In genomic region chr2:105580870-105581567, GRCh38 we compare ENCODE assay signal across 15 cellular contexts.
A peak's percentile ranks its signal among the peaks of the same experiment; 100 is the strongest.
DNase-seq lines count a peak whose midpoint lies in the region; ATAC-seq and TF ChIP-seq lines count a peak whose summit lies in the region.
"Had no signal": no experiment of that assay in that cellular context is flagged by ENCODE, and none has a peak within 500 bp of the region (broad histone marks: within the 10 kb centered on the region; RNA-seq: fewer than 3 reads in every experiment).

No MANE protein-coding gene starts in this region.

- H3K9me2 ChIP-seq in MM.1S (replicated peaks; ENCODE audit: insufficient read depth, low read length) (no peaks in the 10 kb centered on the region), GM23248 (ENCODE audit: insufficient read depth) (no peaks in the 10 kb centered on the region)

- H3K9ac ChIP-seq in MM.1S (ENCODE audit: low read length), result no peak overlapping the region
- no peak overlapping the region for H3K9ac ChIP-seq in GM23248

- H3K79me2 ChIP-seq in MM.1S (ENCODE audit: low read length) (no peaks in the 10 kb centered on the region), GM23248 (ENCODE audit: insufficient read depth) (no peaks in the 10 kb centered on the region)

- BruUV-seq in Calu3 (replicated peaks; lab: Mats Ljungman, UMichigan), result no TSS peak

- DNase-seq in Calu3 (no peak), DMS53 treated with DMSO at 0.1 percent for 48 hours (lab: John Stamatoyannopoulos, UW; ENCODE audit: unreplicated experiment) (peak; percentile 14), MM.1S (peak; percentile 58), foreskin keratinocyte (no peak), GM23248 (no peak), Kasumi-1 (lab: John Stamatoyannopoulos, UW) (no peak)
- DNase-seq in activated naive CD8-positive, alpha-beta T cell treated with anti-CD3 and anti-CD28 coated beads, Interleukin-2, amount 50 U/mL, for 24 hours, result no peak
- DNase-seq: Caco-2; CD8-positive, alpha-beta memory T cell; DND-41; GF-D8; HCEC 1CT; KBM-7 had no signal

- peaks cover 8% of the 10 kb centered on the region for H3K36me3 Mint-ChIP-seq in Calu3 (ENCODE audit: insufficient read depth, unreplicated experiment)
- no peaks in the 10 kb centered on the region for H3K36me3 Mint-ChIP-seq in activated naive CD8-positive, alpha-beta T cell treated with anti-CD3 and anti-CD28 coated beads, Interleukin-2, amount 50 U/mL, for 24 hours (ENCODE audit: low read depth)

- H3K4me3 ChIP-seq in MM.1S (ENCODE audit: low read length) (no peak overlapping the region), GM23248 (no peak overlapping the region)
- H3K4me3 ChIP-seq: A549 had no signal

- H3K36me3 ChIP-seq in MM.1S (replicated peaks; ENCODE audit: insufficient read depth, low read length), result no peaks in the 10 kb centered on the region
- H3K36me3 ChIP-seq in GM23248 (ENCODE audit: low read depth), result no peaks in the 10 kb centered on the region

- H4K20me1 ChIP-seq in MM.1S (ENCODE audit: insufficient read depth, low read length) (no peaks in the 10 kb centered on the region), GM23248 (ENCODE audit: insufficient read depth) (no peaks in the 10 kb centered on the region)

- H3K27me3 Mint-ChIP-seq in Calu3 (ENCODE audit: unreplicated experiment), result no peaks in the 10 kb centered on the region
- H3K27me3 Mint-ChIP-seq in activated naive CD8-positive, alpha-beta T cell treated with anti-CD3 and anti-CD28 coated beads, Interleukin-2, amount 50 U/mL, for 24 hours, result no peaks in the 10 kb centered on the region

- no peak for ATAC-seq in foreskin keratinocyte
- ATAC-seq in activated naive CD8-positive, alpha-beta T cell treated with anti-CD3 and anti-CD28 coated beads, Interleukin-2, amount 50 U/mL, for 24 hours, result no peak
- ATAC-seq in HG03039 (IDR thresholded peaks at IDR 0.05; ENCODE audit: unreplicated experiment), result no peak
- ATAC-seq: A549 had no signal

- H3K9me3 Mint-ChIP-seq in Calu3 (ENCODE audit: low read depth, unreplicated experiment), result peaks cover 4% of the 10 kb centered on the region
- no peaks in the 10 kb centered on the region for H3K9me3 Mint-ChIP-seq in activated naive CD8-positive, alpha-beta T cell treated with anti-CD3 and anti-CD28 coated beads, Interleukin-2, amount 50 U/mL, for 24 hours

- peak overlapping the region; percentile 96 for H3K27ac Mint-ChIP-seq in Calu3 (ENCODE audit: unreplicated experiment)
- no peak overlapping the region for H3K27ac Mint-ChIP-seq in activated naive CD8-positive, alpha-beta T cell treated with anti-CD3 and anti-CD28 coated beads, Interleukin-2, amount 50 U/mL, for 24 hours

- H3K27me3 ChIP-seq in MM.1S (replicated peaks; ENCODE audit: insufficient read depth, low read length) (no peaks in the 10 kb centered on the region), foreskin keratinocyte (no peaks in the 10 kb centered on the region), GM23248 (replicated peaks; ENCODE audit: insufficient read depth) (peaks cover 13% of the 10 kb centered on the region; the same call in 1 of the 2 replicates)

- no peaks in the 10 kb centered on the region for H3K9me3 ChIP-seq in MM.1S (replicated peaks; ENCODE audit: insufficient read depth, low read length)
- no peaks in the 10 kb centered on the region for H3K9me3 ChIP-seq in GM23248 (ENCODE audit: low read depth)
- H3K9me3 ChIP-seq: A549, Caco-2 had no signal

- in situ Hi-C loops in GM23248 (cut with MboI), result no loop called here

- CTCF ChIA-PET in Calu3 (lab: Charles Lee), result no interaction called here

- WGBS in GM23248 (ENCODE audit: low coverage in 1 of 2, low lambda C conversion rate in 2 of 2, missing lambda C conversion rate in 2 of 2), 2 experiments, result 4 to 16% methylated on average over 1 of the region's 1 CpG

- H3F3A ChIP-seq in MM.1S (ENCODE audit: insufficient read depth, low read length) (0 out of 2 replicates have a peak, but pooled peaks cover 3% of the 10 kb centered on the region), GM23248 (ENCODE audit: insufficient read depth) (no peaks in the 10 kb centered on the region)

- intact Hi-C loops in Calu3 (cut with micrococcal nuclease; ENCODE audit: unreplicated experiment), result loop anchor here (10.0 kb wide), 1 partner anchor 344 kb away; no protein-coding TSS in a partner anchor

- H2AFZ ChIP-seq in MM.1S (ENCODE audit: low read length) (no peak overlapping the region), GM23248 (no peak overlapping the region)

- peaks cover 11% of the 10 kb centered on the region for H3K4me1 ChIP-seq in MM.1S (ENCODE audit: low read length)
- peaks cover 11% of the 10 kb centered on the region for H3K4me1 ChIP-seq in foreskin keratinocyte
- H3K4me1 ChIP-seq in GM23248 (ENCODE audit: insufficient read depth), result no peaks in the 10 kb centered on the region; the same call in 1 of the 2 replicates

- no peak for TF ChIP-seq CTCF in Calu3 (IDR thresholded peaks at IDR 0.05; ENCODE audit: unreplicated experiment)
- peak; percentile 42; the same call in 1 of the 2 replicates for TF ChIP-seq CTCF in MM.1S (IDR thresholded peaks at IDR 0.05; ENCODE audit: low read length)
- TF ChIP-seq CTCF in foreskin keratinocyte (conservative IDR thresholded peaks at IDR 0.05), result peak; percentile 16

- no peak overlapping the region for H3K27ac ChIP-seq in MM.1S (ENCODE audit: low read length)
- H3K27ac ChIP-seq in foreskin keratinocyte, result no peak overlapping the region
- H3K27ac ChIP-seq in GM23248, result no peak overlapping the region
- H3K27ac ChIP-seq: A549 had no signal

- peaks cover 69% of the 10 kb centered on the region for H3K4me1 Mint-ChIP-seq in Calu3 (ENCODE audit: low read depth, unreplicated experiment)
- H3K4me1 Mint-ChIP-seq in activated naive CD8-positive, alpha-beta T cell treated with anti-CD3 and anti-CD28 coated beads, Interleukin-2, amount 50 U/mL, for 24 hours, result peaks cover 45% of the 10 kb centered on the region

- H3K4me3 Mint-ChIP-seq in Calu3 (ENCODE audit: low read depth, unreplicated experiment), result no peak overlapping the region
- H3K4me3 Mint-ChIP-seq in activated naive CD8-positive, alpha-beta T cell treated with anti-CD3 and anti-CD28 coated beads, Interleukin-2, amount 50 U/mL, for 24 hours, result no peak overlapping the region
- H3K4me3 Mint-ChIP-seq: CD8-positive, alpha-beta memory T cell had no signal

- H3K4me2 ChIP-seq in MM.1S (ENCODE audit: low read depth, low read length) (no peak overlapping the region), GM23248 (ENCODE audit: unreplicated experiment) (no peak overlapping the region)
- H3K4me2 ChIP-seq: A549 had no signal

Comparison
In these comparisons a context has a peak if more than half of its experiments do, and no peak if none do; other contexts are left out.
1. DNase-seq: peak in DMS53 treated with DMSO at 0.1 percent for 48 hours (single experiment) and MM.1S (single experiment); none in Calu3 (single experiment), foreskin keratinocyte (0 of 2), GM23248 (single experiment), activated naive CD8-positive, alpha-beta T cell treated with anti-CD3 and anti-CD28 coated beads, Interleukin-2, amount 50 U/mL, for 24 hours (single experiment) and Kasumi-1 (0 of 2).